Comparison of ENCODE assay signal across 22 cellular contexts in genomic region chr2:119440873-119441272, GRCh38. TPM values are rescaled to one million over a fixed set of nuclear protein-coding genes. Genes with fewer than 3 reads are reported as not detected.
A peak's percentile ranks its signal among the peaks of the same experiment; 100 is the strongest.
DNase-seq lines count a peak whose midpoint lies in the region; ATAC-seq, FAIRE-seq and TF ChIP-seq lines count a peak whose summit lies in the region.
"Had no signal": no experiment of that assay in that cellular context is flagged by ENCODE, and none has a peak within 500 bp of the region (broad histone marks: within the 10 kb centered on the region; RNA-seq: fewer than 3 reads in every experiment).

No MANE protein-coding gene starts in this region.

- H3K9me3 Mint-ChIP-seq in stimulated activated effector memory CD8-positive, alpha-beta T cell treated with anti-CD3 and anti-CD28 coated beads, Interleukin-12 subunit alpha, Interleukin-12 subunit beta, amount 100 ng/mL, for 72 hours, result no peaks in the 10 kb centered on the region
- H3K9me3 Mint-ChIP-seq: CD8-positive, alpha-beta memory T cell; H9 had no signal

- H3K4me1 ChIP-seq in GM12878 (ENCODE audit: control insufficient read depth, insufficient read depth, low read length) (no peaks in the 10 kb centered on the region), gastroesophageal sphincter (no peaks in the 10 kb centered on the region)
- H3K4me1 ChIP-seq: BE2C had no signal

- DNase-seq in GM12878 (ENCODE audit: low read depth, low spot score), result no peak
- peak; percentile 8 for DNase-seq in epidermal melanocyte (ENCODE audit: insufficient read length, low spot score)
- DNase-seq in mesenteric fat pad (ENCODE audit: low spot score), result peak; percentile 55
- no peak for DNase-seq in stimulated activated effector memory CD8-positive, alpha-beta T cell treated with anti-CD3 and anti-CD28 coated beads, Interleukin-12 subunit alpha, Interleukin-12 subunit beta, amount 100 ng/mL, for 72 hours (ENCODE audit: low spot score in 2 of 2)
- DNase-seq: ACHN; BE2C; C1 segment of cervical spinal cord; CD4-positive, CD25-positive, alpha-beta regulatory T cell; CD8-positive, alpha-beta memory T cell; DMS 273 treated with DMSO at 0.1 percent for 48 hours; DMS53; DND-41; EL had no signal

- TF ChIP-seq CTCF in GM12878 (IDR thresholded peaks at IDR 0.05 in 2 of 3, conservative IDR thresholded peaks at IDR 0.05 in 1 of 3; ENCODE audit: control insufficient read depth in 2 of 3, extremely low read depth in 1 of 3, insufficient read depth in 1 of 3, low read depth in 3 of 3, low read length in 3 of 3) (no peak), gastroesophageal sphincter (IDR thresholded peaks at IDR 0.05) (no peak)

- H3K9ac ChIP-seq in GM12878 (ENCODE audit: control insufficient read depth, insufficient read depth, low read length), result no peak overlapping the region

- no peaks in the 10 kb centered on the region for H3K36me3 Mint-ChIP-seq in stimulated activated effector memory CD8-positive, alpha-beta T cell treated with anti-CD3 and anti-CD28 coated beads, Interleukin-12 subunit alpha, Interleukin-12 subunit beta, amount 100 ng/mL, for 72 hours
- H3K36me3 Mint-ChIP-seq: CD4-positive, CD25-positive, alpha-beta regulatory T cell; CD8-positive, alpha-beta memory T cell had no signal

- no TSS peak for BruUV-seq in GM12878 (replicated peaks; lab: Mats Ljungman, UMichigan)

- H3K36me3 ChIP-seq in GM12878 (ENCODE audit: control insufficient read depth in 2 of 2, insufficient read depth in 2 of 2, low read length in 1 of 2) (no peaks in the 10 kb centered on the region; a peak in 1 of 4 replicates), gastroesophageal sphincter (no peaks in the 10 kb centered on the region)
- H3K36me3 ChIP-seq: BE2C had no signal

- no peak overlapping the region for H3K4me2 ChIP-seq in GM12878 (ENCODE audit: control insufficient read depth, insufficient read depth)

- peak; percentile 16; the same call in 1 of the 3 replicates for ATAC-seq in GM12878
- ATAC-seq in stimulated activated effector memory CD8-positive, alpha-beta T cell treated with anti-CD3 and anti-CD28 coated beads, Interleukin-12 subunit alpha, Interleukin-12 subunit beta, amount 100 ng/mL, for 72 hours, result peak; percentile 3
- no peak for ATAC-seq in HG02623 (IDR thresholded peaks at IDR 0.05; ENCODE audit: unreplicated experiment)
- no peak for ATAC-seq in GM18520 (IDR thresholded peaks at IDR 0.05; ENCODE audit: unreplicated experiment)
- no peak for ATAC-seq in GM21515 (IDR thresholded peaks at IDR 0.05; ENCODE audit: unreplicated experiment)
- no peak for ATAC-seq in gastroesophageal sphincter

- intact Hi-C loops in GM12878 (cut with micrococcal nuclease; ENCODE audit: unreplicated experiment), result no loop called here

- no peak for FAIRE-seq in GM12878 (lab: Jason Lieb, UNC)
- FAIRE-seq: A204.1, GM12891, GM18507, H1 had no signal

- 26% methylated on average over 4 of the region's 4 CpGs for WGBS in GM12878 (ENCODE audit: insufficient coverage, insufficient replicate concordance, low lambda C conversion rate, missing lambda C conversion rate)
- no CpG with 5 or more reads among the region's 4 CpGs for WGBS in gastroesophageal sphincter (ENCODE audit: low coverage in 1 of 2), 2 donors

- no peak overlapping the region for H3K4me3 Mint-ChIP-seq in stimulated activated effector memory CD8-positive, alpha-beta T cell treated with anti-CD3 and anti-CD28 coated beads, Interleukin-12 subunit alpha, Interleukin-12 subunit beta, amount 100 ng/mL, for 72 hours
- H3K4me3 Mint-ChIP-seq: CD4-positive, CD25-positive, alpha-beta regulatory T cell; CD8-positive, alpha-beta memory T cell; H9 had no signal

- TF ChIP-seq EP300 in GM12878 (IDR thresholded peaks at IDR 0.05; ENCODE audit: borderline replicate concordance in 1 of 2, control insufficient read depth in 1 of 2, low read depth in 2 of 2, low read length in 2 of 2) (no peak), gastroesophageal sphincter (IDR thresholded peaks at IDR 0.05) (no peak)

- in situ Hi-C loops in GM12878 (cut with MboI), result no loop called here

- H3K27ac ChIP-seq in GM12878 (ENCODE audit: control insufficient read depth, insufficient read depth) (no peak overlapping the region), gastroesophageal sphincter (no peak overlapping the region)

- H3K27me3 ChIP-seq in GM12878 (replicated peaks in 1 of 2; ENCODE audit: control insufficient read depth in 2 of 2, insufficient read depth in 2 of 2, low read length in 1 of 2), result no peaks in the 10 kb centered on the region
- no peaks in the 10 kb centered on the region for H3K27me3 ChIP-seq in gastroesophageal sphincter
- H3K27me3 ChIP-seq: BE2C had no signal

- no peak overlapping the region for H3K27ac Mint-ChIP-seq in stimulated activated effector memory CD8-positive, alpha-beta T cell treated with anti-CD3 and anti-CD28 coated beads, Interleukin-12 subunit alpha, Interleukin-12 subunit beta, amount 100 ng/mL, for 72 hours
- H3K27ac Mint-ChIP-seq: CD4-positive, CD25-positive, alpha-beta regulatory T cell; CD8-positive, alpha-beta memory T cell had no signal

- no peaks in the 10 kb centered on the region for H4K20me1 ChIP-seq in GM12878 (ENCODE audit: control insufficient read depth, insufficient read depth)

- H2AFZ ChIP-seq in GM12878 (ENCODE audit: control insufficient read depth, low read depth, low read length), result no peak overlapping the region

- H3K9me3 ChIP-seq in GM12878 (replicated peaks; ENCODE audit: control insufficient read depth, insufficient read depth, low read length), result no peaks in the 10 kb centered on the region
- H3K9me3 ChIP-seq in gastroesophageal sphincter, result no peaks in the 10 kb centered on the region
- H3K9me3 ChIP-seq: BE2C had no signal

- POLR2A ChIA-PET in GM12878 (lab: Charles Lee), result no interaction called here

- TF ChIP-seq RAD21 in GM12878 (IDR thresholded peaks at IDR 0.05; ENCODE audit: insufficient read depth, low read depth, low read length), result no peak

- no peak overlapping the region for H3K4me3 ChIP-seq in GM12878
- no peak overlapping the region for H3K4me3 ChIP-seq in gastroesophageal sphincter

- TF ChIP-seq POLR2A in GM12878 (IDR thresholded peaks at IDR 0.05; ENCODE audit: low read depth, low read length) (no peak), gastroesophageal sphincter (IDR thresholded peaks at IDR 0.05) (no peak)

- CTCF ChIA-PET in GM12878 (lab: Yijun Ruan, JAX), result interaction anchor here (1.2 kb wide), 2 partner anchors 31 to 36 kb away, joined by 3 to 6 read pairs; no protein-coding TSS in a partner anchor

- H3K79me2 ChIP-seq in GM12878 (ENCODE audit: control insufficient read depth, insufficient read depth, low read length), result no peaks in the 10 kb centered on the region

- SMC1A ChIA-PET in GM12878 (lab: Charles Lee; ENCODE audit: uncharacterized antibody, unreplicated experiment), result interaction anchor here (0.6 to 1.7 kb wide), 4 partner anchors 11 to 268 kb away, joined by 3 to 5 read pairs (median 4); no protein-coding TSS in a partner anchor

- no peaks in the 10 kb centered on the region for H3K4me1 Mint-ChIP-seq in stimulated activated effector memory CD8-positive, alpha-beta T cell treated with anti-CD3 and anti-CD28 coated beads, Interleukin-12 subunit alpha, Interleukin-12 subunit beta, amount 100 ng/mL, for 72 hours
- H3K4me1 Mint-ChIP-seq: CD4-positive, CD25-positive, alpha-beta regulatory T cell; CD8-positive, alpha-beta memory T cell had no signal

- RAD21 ChIA-PET in GM12878 (lab: Charles Lee; ENCODE audit: unreplicated experiment), result interaction anchor here (1.1 kb wide), 1 partner anchor 28 kb away, joined by 3 read pairs; no protein-coding TSS in a partner anchor

TF ChIP-seq in GM12878, 131 proteins besides CTCF, POLR2A, EP300 and RAD21 (continues in another document):
- TF ChIP-seq NBN (IDR thresholded peaks at IDR 0.05), result no peak

RNA-seq across cellular contexts. Expression of gene TMEM37, which starts 9.2 kb away (rescaled TPM):
- 1.6 and 1.9 TPM in 2 replicates for total RNA-seq in GM12878 (2013; cell fraction: nucleolus; rRNA removed)
- 0.28 TPM in 1 of 2 replicates, not detected in the other for total RNA-seq in GM12878 (2014; rRNA removed)
- total RNA-seq in GM12878 (2014; rRNA removed; fragmentation: Illumina TruSeq; extraction: Trizol), result 0.09 TPM in 1 of 2 replicates, not detected in the other
- 0.16 and 0.44 TPM in 2 replicates for total RNA-seq in GM12878 (2021)
- polyA plus RNA-seq in GM12878 (2011; ENCODE audit: low read depth), result not detected
- 0.32 and 0.67 TPM in 2 replicates for polyA plus RNA-seq in GM12878 (2011; rRNA removed)
- 0.45 and 0.70 TPM in 2 replicates for polyA plus RNA-seq in GM12878 (2011; cell fraction: cytosol; rRNA removed)
- 1.2 and 1.3 TPM in 2 replicates for polyA plus RNA-seq in GM12878 (2011; cell fraction: nucleus; rRNA removed)
- 0.23 and 0.25 TPM in 2 replicates for polyA plus RNA-seq in GM12878 (2012)
- 0.10 and 0.16 TPM in 2 replicates for polyA plus RNA-seq in GM12878 (2014; fragmentation: Illumina TruSeq; extraction: Trizol)
- under 1 TPM in 1 of 2 experiments, not detected in 1; 0.07 TPM for polyA plus RNA-seq in GM12878 (2014; fragmentation: Nextera tagmentation; extraction: Ambion mirVana)
- polyA plus RNA-seq in GM12878 (2014; rRNA removed), result 0.20 and 0.24 TPM in 2 replicates
- polyA plus RNA-seq in GM12878 (2016; fragmentation: Nextera tagmentation; extraction: Ambion mirVana), result not detected
- 0.51 and 0.88 TPM in 2 replicates for polyA minus RNA-seq in GM12878 (2011; rRNA and poly(A)+ RNA removed)
- polyA minus RNA-seq in GM12878 (2011; cell fraction: cytosol; rRNA and poly(A)+ RNA removed), result 0.67 TPM in 1 of 2 replicates, not detected in the other
- polyA minus RNA-seq in GM12878 (2011; cell fraction: nucleus; rRNA and poly(A)+ RNA removed), result 0.24 and 0.67 TPM in 2 replicates
- 56.4 TPM for total RNA-seq in mesenteric fat pad
- total RNA-seq in gastroesophageal sphincter, result 1 to 10 TPM in 3 of 4 donors, not detected in 1; 3.0 to 8.1 (median 5.2) TPM
- total RNA-seq: CD4-positive, CD25-positive, alpha-beta regulatory T cell; CD8-positive, alpha-beta memory T cell had no signal
- polyA plus RNA-seq: CD8-positive, alpha-beta memory T cell had no signal

Comparison
In these comparisons a context has a peak if more than half of its experiments do, and no peak if none do; other contexts are left out.
1. ATAC-seq: peak in GM12878 (single experiment) and stimulated activated effector memory CD8-positive, alpha-beta T cell treated with anti-CD3 and anti-CD28 coated beads, Interleukin-12 subunit alpha, Interleukin-12 subunit beta, amount 100 ng/mL, for 72 hours (single experiment); none in HG02623 (single experiment), GM18520 (single experiment), GM21515 (single experiment) and gastroesophageal sphincter (single experiment).
2. DNase-seq: peak in epidermal melanocyte (single experiment) and mesenteric fat pad (single experiment); none in GM12878 (single experiment) and stimulated activated effector memory CD8-positive, alpha-beta T cell treated with anti-CD3 and anti-CD28 coated beads, Interleukin-12 subunit alpha, Interleukin-12 subunit beta, amount 100 ng/mL, for 72 hours (0 of 2).